ENCODE assay signal across 13 cellular contexts in the genomic region with DNA sequence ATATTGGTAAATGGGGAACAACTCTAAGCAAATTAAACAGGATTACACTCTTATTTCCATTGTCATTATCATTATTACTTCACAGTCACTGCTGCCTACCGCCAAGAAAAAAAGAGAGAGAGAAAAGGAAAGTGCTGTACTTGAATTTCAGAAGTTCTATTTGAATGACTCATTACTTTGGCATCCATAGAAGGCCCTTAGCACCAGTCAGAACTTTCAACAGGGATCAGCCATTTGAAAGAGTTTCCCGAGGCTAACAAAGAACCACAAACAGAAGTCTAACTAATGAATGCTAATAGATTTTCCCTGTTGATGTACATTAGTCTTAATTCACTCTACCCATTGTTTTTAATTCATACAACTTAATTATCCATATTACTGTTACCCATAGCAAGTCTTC.
DNase-seq lines count a peak whose midpoint lies in the region; ATAC-seq and TF ChIP-seq lines count a peak whose summit lies in the region.
"Had no signal": no experiment of that assay in that cellular context is flagged by ENCODE, and none has a peak within 500 bp of the region (broad histone marks: within the 10 kb centered on the region; RNA-seq: fewer than 3 reads in every experiment).

No MANE protein-coding gene starts in this region.

- no peak overlapping the region for H3K18ac ChIP-seq in mesenchymal stem cell (ENCODE audit: low read depth in 1 of 2, low read length in 2 of 2)

- H4K20me1 ChIP-seq in PC-3 (ENCODE audit: low read length), result no peaks in the 10 kb centered on the region

- no peak overlapping the region for H3K9ac ChIP-seq in PC-3 (ENCODE audit: low read length)
- peak overlapping the region; percentile 27 for H3K9ac ChIP-seq in mesenchymal stem cell (ENCODE audit: low read length)
- H3K9ac ChIP-seq: KMS-11 had no signal

- H3K4me2 ChIP-seq in PC-3 (ENCODE audit: low read length), result peak overlapping the region; percentile 44; the same call in 1 of the 2 replicates
- no peak overlapping the region for H3K4me2 ChIP-seq in mesenchymal stem cell (ENCODE audit: low read length, poor library complexity, severe bottlenecking)
- H3K4me2 ChIP-seq: KMS-11 had no signal

- no peak overlapping the region for H2BK12ac ChIP-seq in mesenchymal stem cell (ENCODE audit: low read length in 2 of 2)

- TF ChIP-seq CTCF in PC-3 (conservative IDR thresholded peaks at IDR 0.05; ENCODE audit: low read depth, low read length), result no peak

- H4K8ac ChIP-seq in mesenchymal stem cell (ENCODE audit: low read length), result no peak overlapping the region

- H3F3A ChIP-seq in PC-3 (ENCODE audit: low read length, unreplicated experiment), result no peaks in the 10 kb centered on the region

- BruUV-seq in PC-3 (replicated peaks; lab: Mats Ljungman, UMichigan), result no TSS peak

- no peaks in the 10 kb centered on the region for H3K9me2 ChIP-seq in PC-3 (replicated peaks; ENCODE audit: low read length)

- H3K9me3 ChIP-seq in PC-3 (ENCODE audit: low read length) (no peaks in the 10 kb centered on the region), mesenchymal stem cell (ENCODE audit: control insufficient read depth, low read length) (no peaks in the 10 kb centered on the region)
- H3K9me3 ChIP-seq: Caco-2, gastrocnemius medialis had no signal

- H3K14ac ChIP-seq in mesenchymal stem cell (ENCODE audit: low read length in 2 of 2), result no peak overlapping the region

- H2BK120ac ChIP-seq in mesenchymal stem cell (ENCODE audit: low read depth, low read length), result no peak overlapping the region

- H4K91ac ChIP-seq in mesenchymal stem cell (ENCODE audit: low read length), result no peak overlapping the region

- H3K4me3 ChIP-seq in PC-3 (ENCODE audit: low read length), result no peak overlapping the region
- no peak overlapping the region for H3K4me3 ChIP-seq in mesenchymal stem cell (ENCODE audit: insufficient read depth in 1 of 2, low read depth in 1 of 2, low read length in 2 of 2)
- H3K4me3 ChIP-seq: gastrocnemius medialis had no signal

- no peaks in the 10 kb centered on the region for H3K36me3 Mint-ChIP-seq in activated T-cell treated with anti-CD3 and anti-CD28 coated beads, Interleukin-2, amount 50 U/mL, for 24 hours (ENCODE audit: low read depth)

- H2BK5ac ChIP-seq in mesenchymal stem cell (ENCODE audit: low read depth, low read length, poor library complexity, severe bottlenecking), result no peak overlapping the region

- H3K9me3 Mint-ChIP-seq in activated T-cell treated with anti-CD3 and anti-CD28 coated beads, Interleukin-2, amount 50 U/mL, for 24 hours, result no peaks in the 10 kb centered on the region
- H3K9me3 Mint-ChIP-seq: activated naive CD4-positive, alpha-beta T cell treated with anti-CD3 and anti-CD28 coated beads for 36 hours had no signal

- no peak overlapping the region for H3K23ac ChIP-seq in mesenchymal stem cell (ENCODE audit: low read length in 2 of 2)

- no peak overlapping the region for H3K27ac Mint-ChIP-seq in activated T-cell treated with anti-CD3 and anti-CD28 coated beads, Interleukin-2, amount 50 U/mL, for 24 hours
- H3K27ac Mint-ChIP-seq: activated naive CD4-positive, alpha-beta T cell treated with anti-CD3 and anti-CD28 coated beads for 36 hours had no signal

- no peaks in the 10 kb centered on the region for H3K4me1 ChIP-seq in PC-3 (ENCODE audit: insufficient read depth, low read length)
- no peaks in the 10 kb centered on the region for H3K4me1 ChIP-seq in mesenchymal stem cell (ENCODE audit: control insufficient read depth, insufficient read depth, low read depth, low read length)
- H3K4me1 ChIP-seq: Caco-2, gastrocnemius medialis had no signal

- intact Hi-C loops in PC-3 (cut with micrococcal nuclease), result no loop called here

- H3K27me3 ChIP-seq in PC-3 (ENCODE audit: low read length), result no peaks in the 10 kb centered on the region
- peaks cover 0 to 36% of the 10 kb centered on the region in 2 experiments for H3K27me3 ChIP-seq in mesenchymal stem cell (ENCODE audit: control insufficient read depth in 1 of 2, insufficient read depth in 1 of 2, low read length in 2 of 2)

- H3K4me1 Mint-ChIP-seq in activated T-cell treated with anti-CD3 and anti-CD28 coated beads, Interleukin-2, amount 50 U/mL, for 24 hours (ENCODE audit: low read depth), result no peaks in the 10 kb centered on the region

- ATAC-seq in PC-3 (no peak), HG02763 (IDR thresholded peaks at IDR 0.05; ENCODE audit: unreplicated experiment) (no peak)
- ATAC-seq: gastrocnemius medialis had no signal

- no peak overlapping the region for H3K4me3 Mint-ChIP-seq in activated T-cell treated with anti-CD3 and anti-CD28 coated beads, Interleukin-2, amount 50 U/mL, for 24 hours
- H3K4me3 Mint-ChIP-seq: activated naive CD4-positive, alpha-beta T cell treated with anti-CD3 and anti-CD28 coated beads for 36 hours had no signal

- DNase-seq in AG20443 (ENCODE audit: low spot score), result peak; percentile 58
- DNase-seq in PC-3, result peak; percentile 51
- DNase-seq in epithelial cell of prostate (ENCODE audit: low read depth, low spot score), result peak; percentile 24
- DNase-seq in mesenchymal stem cell, result peak; percentile 77
- DNase-seq in NCI-H2029 treated with DMSO at 0.1 percent for 48 hours (lab: John Stamatoyannopoulos, UW), result no peak
- no peak for DNase-seq in activated T-cell treated with anti-CD3 and anti-CD28 coated beads, Interleukin-2, amount 50 U/mL, for 24 hours
- DNase-seq in NCI-H524 (lab: John Stamatoyannopoulos, UW), result no peak
- DNase-seq: activated naive CD4-positive, alpha-beta T cell treated with anti-CD3 and anti-CD28 coated beads for 36 hours; Caco-2; gastrocnemius medialis; NCI-H82 had no signal

- no peak overlapping the region for H2AFZ ChIP-seq in PC-3 (ENCODE audit: low read length)
- H2AFZ ChIP-seq in mesenchymal stem cell (ENCODE audit: low read depth, low read length), result no peak overlapping the region

- no peak overlapping the region for H2AK5ac ChIP-seq in mesenchymal stem cell (ENCODE audit: low read length, severe bottlenecking)

- H2BK15ac ChIP-seq in mesenchymal stem cell (ENCODE audit: low read depth, poor library complexity, severe bottlenecking), result no peak overlapping the region

- no peaks in the 10 kb centered on the region for H3K79me2 ChIP-seq in PC-3 (ENCODE audit: low read length)

- peaks cover 5% of the 10 kb centered on the region for H3K79me1 ChIP-seq in mesenchymal stem cell (replicated peaks; ENCODE audit: low read length, poor library complexity, severe bottlenecking)

- WGBS in mesenchymal stem cell, result no CpG with 5 or more reads among the region's 2 CpGs

- POLR2A ChIA-PET in PC-3 (lab: Charles Lee; ENCODE audit: unreplicated experiment), result no interaction called here

- H3K27ac ChIP-seq in PC-3 (ENCODE audit: low read length) (no peak overlapping the region), epithelial cell of prostate (no peak overlapping the region), mesenchymal stem cell (ENCODE audit: low read length, poor library complexity, severe bottlenecking) (peak overlapping the region; percentile 73)
- H3K27ac ChIP-seq: gastrocnemius medialis, KMS-11 had no signal

- CTCF ChIA-PET in PC-3 (lab: Charles Lee), result no interaction called here

- H3K36me3 ChIP-seq in PC-3 (ENCODE audit: low read depth, low read length) (no peaks in the 10 kb centered on the region), mesenchymal stem cell (ENCODE audit: control insufficient read depth in 1 of 2, insufficient read depth in 2 of 2, low read depth in 1 of 2, low read length in 2 of 2) (no peaks in the 10 kb centered on the region)
- H3K36me3 ChIP-seq: gastrocnemius medialis had no signal

- no peak overlapping the region for H3K4ac ChIP-seq in mesenchymal stem cell (ENCODE audit: low read depth in 1 of 2, low read length in 2 of 2)

- peaks cover 76% of the 10 kb centered on the region for H3K27me3 Mint-ChIP-seq in activated T-cell treated with anti-CD3 and anti-CD28 coated beads, Interleukin-2, amount 50 U/mL, for 24 hours

Comparison
In these comparisons a context has a peak if more than half of its experiments do, and no peak if none do; other contexts are left out.
1. DNase-seq: peak in AG20443 (single experiment), PC-3 (single experiment), epithelial cell of prostate (single experiment) and mesenchymal stem cell (single experiment); none in NCI-H2029 treated with DMSO at 0.1 percent for 48 hours (single experiment), activated T-cell treated with anti-CD3 and anti-CD28 coated beads, Interleukin-2, amount 50 U/mL, for 24 hours (single experiment) and NCI-H524 (0 of 2).